ENCODE assay signal across 8 cellular contexts in genomic region chr16:46908540-46909372, GRCh38. TPM values are rescaled to one million over a fixed set of nuclear protein-coding genes. Genes with fewer than 3 reads are reported as not detected.
DNase-seq lines count a peak whose midpoint lies in the region; ATAC-seq and TF ChIP-seq lines count a peak whose summit lies in the region.

No MANE protein-coding gene starts in this region.

- no peak overlapping the region for H3K4me3 Mint-ChIP-seq in activated naive CD4-positive, alpha-beta T cell treated with anti-CD3 and anti-CD28 coated beads for 36 hours

- no peaks in the 10 kb centered on the region for H3K9me3 Mint-ChIP-seq in activated naive CD4-positive, alpha-beta T cell treated with anti-CD3 and anti-CD28 coated beads for 36 hours

- H3K36me3 Mint-ChIP-seq in activated naive CD4-positive, alpha-beta T cell treated with anti-CD3 and anti-CD28 coated beads for 36 hours (ENCODE audit: low read depth): peaks cover 9% of the 10 kb centered on the region

- peak; percentile 29 for TF ChIP-seq CTCF in HL-60 (IDR thresholded peaks at IDR 0.05; ENCODE audit: insufficient read depth, low read length)

- CTCF ChIA-PET in activated naive CD4-positive, alpha-beta T cell treated with anti-CD3 and anti-CD28 coated beads for 36 hours (lab: Charles Lee): interaction anchor here (0.6 to 6.4 kb wide), 20 partner anchors 19 to 302 kb away, joined by 3 to 58 read pairs (median 4); partner anchors contain the start of gene GPT2

- ATAC-seq in HG03139 (IDR thresholded peaks at IDR 0.05; ENCODE audit: unreplicated experiment) (no peak), HG03565 (IDR thresholded peaks at IDR 0.05; ENCODE audit: unreplicated experiment) (no peak)

- H3K4me3 ChIP-seq in HL-60 (replicated peaks; ENCODE audit: insufficient read depth, low read length) (no peak overlapping the region), SJSA1 (no peak overlapping the region)

- H3K27ac ChIP-seq in HL-60 (replicated peaks): no peak overlapping the region
- H3K27ac ChIP-seq in SJSA1: no peak overlapping the region

- no peaks in the 10 kb centered on the region for H3K9me3 ChIP-seq in SJSA1 (replicated peaks)

- DNase-seq in COLO668 (lab: John Stamatoyannopoulos, UW; ENCODE audit: unreplicated experiment): peak; percentile 60
- DNase-seq in HL-60 (ENCODE audit: low read depth in 1 of 2, low spot score in 1 of 2): peak in 1 of 2 experiments; percentile 58
- DNase-seq in SJSA1 (ENCODE audit: low read depth in 1 of 2, low spot score in 2 of 2): peak; percentile 53 to 71
- peak; percentile 72 for DNase-seq in activated naive CD4-positive, alpha-beta T cell treated with anti-CD3 and anti-CD28 coated beads for 36 hours
- peak; percentile 61 for DNase-seq in glomerular visceral epithelial cell (ENCODE audit: extremely low spot score)
- peak; percentile 32 for DNase-seq in pulmonary artery endothelial cell (ENCODE audit: low read depth, low spot score)

- peaks cover 10% of the 10 kb centered on the region for H3K4me1 Mint-ChIP-seq in activated naive CD4-positive, alpha-beta T cell treated with anti-CD3 and anti-CD28 coated beads for 36 hours (ENCODE audit: low read depth)

- H3K4me1 ChIP-seq in SJSA1 (replicated peaks): no peaks in the 10 kb centered on the region

- H3K27me3 ChIP-seq in HL-60 (ENCODE audit: insufficient read depth, poor library complexity, severe bottlenecking): no peaks in the 10 kb centered on the region
- no peaks in the 10 kb centered on the region for H3K27me3 ChIP-seq in SJSA1 (replicated peaks)

- intact Hi-C loops in activated naive CD4-positive, alpha-beta T cell treated with anti-CD3 and anti-CD28 coated beads for 36 hours (cut with micrococcal nuclease): loop anchor here (1.0 to 2.0 kb wide), 4 partner anchors 54 to 354 kb away; no protein-coding TSS in a partner anchor

- peaks cover 2% of the 10 kb centered on the region; the same call in 1 of the 2 replicates for H3K36me3 ChIP-seq in SJSA1

- H3K27me3 Mint-ChIP-seq in activated naive CD4-positive, alpha-beta T cell treated with anti-CD3 and anti-CD28 coated beads for 36 hours (ENCODE audit: low read depth): no peaks in the 10 kb centered on the region

- H3K27ac Mint-ChIP-seq in activated naive CD4-positive, alpha-beta T cell treated with anti-CD3 and anti-CD28 coated beads for 36 hours: no peak overlapping the region

RNA-seq across cellular contexts. Expression of gene GPT2, which starts 24.6 kb away (rescaled TPM):
- 14.8 and 15.7 TPM in 2 replicates for total RNA-seq in SJSA1 (2014; rRNA removed; shearing (Covaris generic))
- total RNA-seq in activated naive CD4-positive, alpha-beta T cell treated with anti-CD3 and anti-CD28 coated beads for 36 hours: 10 to 100 TPM; 15.5 to 18.6 TPM
- total RNA-seq in pulmonary artery endothelial cell: 13.5 and 15.2 TPM in 2 replicates
